Comparison of ENCODE assay signal across 25 cellular contexts in the genomic region with DNA sequence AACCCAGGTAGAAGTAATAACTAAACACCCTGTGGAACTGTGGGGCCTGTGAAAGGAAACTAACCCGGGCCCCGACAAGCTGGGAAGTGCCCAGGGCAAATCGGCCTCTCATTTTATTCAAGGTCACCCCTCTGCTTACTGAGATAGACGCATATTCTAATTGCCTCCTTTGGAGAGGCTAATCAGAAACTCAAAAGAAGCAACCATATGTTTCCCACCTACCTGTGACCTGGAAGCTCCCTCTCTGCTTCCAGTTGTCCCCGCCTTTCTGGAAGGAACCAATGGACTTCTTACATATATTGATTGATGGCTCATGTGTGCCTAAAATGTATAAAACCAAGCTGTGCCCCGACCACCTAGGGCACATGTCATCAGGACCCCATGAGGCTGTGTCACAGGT.
"Had no signal": no experiment of that assay in that cellular context is flagged by ENCODE, and none has a peak within 500 bp of the region (broad histone marks: within the 10 kb centered on the region; RNA-seq: fewer than 3 reads in every experiment).

No MANE protein-coding gene starts in this region.

- H3K4me1 ChIP-seq: adrenal gland had no signal

- DNase-seq: activated CD4-positive, alpha-beta memory T cell treated with anti-CD3 and anti-CD28 coated beads, Interleukin-2, amount 10 ng/mL, durations not matched to agents 7 days and 5 days; activated CD4-positive, alpha-beta T cell treated with anti-CD3 and anti-CD28 coated beads for 36 hours; activated CD4-positive, alpha-beta T cell treated with anti-CD3 and anti-CD28 coated beads, Interleukin-2, amount 50 U/mL, for 1 hour; activated gamma-delta T cell; activated naive CD4-positive, alpha-beta T cell treated with anti-CD3 and anti-CD28 coated beads for 36 hours; activated naive CD8-positive, alpha-beta T cell treated with anti-CD3 and anti-CD28 coated beads for 36 hours; activated T-cell treated with anti-CD3 and anti-CD28 coated beads for 4 hours; activated T-cell treated with anti-CD3 and anti-CD28 coated beads, Interleukin-2, amount 50 U/mL, for 48 hours; adrenal gland; anterior cingulate cortex; cerebellar nuclear complex; NCI-H1092; NCI-H1417; NCI-H1930; NCI-H2171; NCI-H226; NCI-H526; PC-3; SHP77 treated with DMSO at 0.1 percent for 48 hours; T-cell; T-helper 2 cell; T1000 had no signal

- ATAC-seq: activated CD4-positive, alpha-beta T cell treated with anti-CD3 and anti-CD28 coated beads for 36 hours; activated T-helper 17 cell treated with anti-CD3 and anti-CD28 coated beads, Interleukin-2, amount 50 U/mL, for 72 hours; PC-3; T-cell had no signal

- H3K27ac Mint-ChIP-seq: activated CD4-positive, alpha-beta memory T cell treated with anti-CD3 and anti-CD28 coated beads, Interleukin-2, amount 10 ng/mL, durations not matched to agents 7 days and 5 days; activated CD4-positive, alpha-beta T cell treated with anti-CD3 and anti-CD28 coated beads for 36 hours; activated naive CD4-positive, alpha-beta T cell treated with anti-CD3 and anti-CD28 coated beads for 36 hours; activated naive CD8-positive, alpha-beta T cell treated with anti-CD3 and anti-CD28 coated beads for 36 hours; activated T-helper 17 cell treated with anti-CD3 and anti-CD28 coated beads, Interleukin-2, amount 50 U/mL, for 72 hours; T-cell had no signal

- H3K4me3 Mint-ChIP-seq: activated CD4-positive, alpha-beta memory T cell treated with anti-CD3 and anti-CD28 coated beads, Interleukin-2, amount 10 ng/mL, durations not matched to agents 7 days and 5 days; activated CD4-positive, alpha-beta T cell treated with anti-CD3 and anti-CD28 coated beads for 36 hours; activated naive CD4-positive, alpha-beta T cell treated with anti-CD3 and anti-CD28 coated beads for 36 hours; activated naive CD8-positive, alpha-beta T cell treated with anti-CD3 and anti-CD28 coated beads for 36 hours; activated T-helper 17 cell treated with anti-CD3 and anti-CD28 coated beads, Interleukin-2, amount 50 U/mL, for 72 hours; T-cell had no signal

- H3K27me3 ChIP-seq: adrenal gland had no signal

- H3K27ac ChIP-seq: adrenal gland, KMS-11, VCaP had no signal

- H3K4me1 Mint-ChIP-seq: activated CD4-positive, alpha-beta memory T cell treated with anti-CD3 and anti-CD28 coated beads, Interleukin-2, amount 10 ng/mL, durations not matched to agents 7 days and 5 days; activated CD4-positive, alpha-beta T cell treated with anti-CD3 and anti-CD28 coated beads for 36 hours; activated T-helper 17 cell treated with anti-CD3 and anti-CD28 coated beads, Interleukin-2, amount 50 U/mL, for 72 hours had no signal

- H3K9me3 Mint-ChIP-seq: activated CD4-positive, alpha-beta memory T cell treated with anti-CD3 and anti-CD28 coated beads, Interleukin-2, amount 10 ng/mL, durations not matched to agents 7 days and 5 days; activated naive CD4-positive, alpha-beta T cell treated with anti-CD3 and anti-CD28 coated beads for 36 hours; activated naive CD8-positive, alpha-beta T cell treated with anti-CD3 and anti-CD28 coated beads for 36 hours; activated T-helper 17 cell treated with anti-CD3 and anti-CD28 coated beads, Interleukin-2, amount 50 U/mL, for 72 hours; T-cell had no signal

- H3K9me3 ChIP-seq: adrenal gland had no signal

- H3K36me3 Mint-ChIP-seq: activated naive CD8-positive, alpha-beta T cell treated with anti-CD3 and anti-CD28 coated beads for 36 hours; T-cell had no signal

- H3K4me2 ChIP-seq: KMS-11 had no signal

- H3K27me3 Mint-ChIP-seq: activated naive CD8-positive, alpha-beta T cell treated with anti-CD3 and anti-CD28 coated beads for 36 hours had no signal

- H3K36me3 ChIP-seq: adrenal gland had no signal

- H3K4me3 ChIP-seq: adrenal gland had no signal
